23 cellular contexts compared by ENCODE assay signal in genomic region chr2:143839456-143839855, GRCh38.
DNase-seq lines count a peak whose midpoint lies in the region; FAIRE-seq and TF ChIP-seq lines count a peak whose summit lies in the region.
"Had no signal": no experiment of that assay in that cellular context is flagged by ENCODE, and none has a peak within 500 bp of the region (broad histone marks: within the 10 kb centered on the region; RNA-seq: fewer than 3 reads in every experiment).

No MANE protein-coding gene starts in this region.

- WGBS in mesendoderm (ENCODE audit: extremely low coverage, insufficient coverage, low lambda C conversion rate), result no CpG with 5 or more reads among the region's 2 CpGs
- WGBS in smooth muscle cell (ENCODE audit: low lambda C conversion rate), result 6% methylated on average over 2 of the region's 2 CpGs

- H3K4me3 ChIP-seq in mesendoderm (ENCODE audit: low read length), result no peak overlapping the region
- no peak overlapping the region for H3K4me3 ChIP-seq in smooth muscle cell
- H3K4me3 ChIP-seq: GM12878, GM23338 had no signal

- no peak overlapping the region for H3K56ac ChIP-seq in mesendoderm (ENCODE audit: low read length)

- H3K27me3 ChIP-seq in mesendoderm (ENCODE audit: insufficient read depth, low read length, poor library complexity) (no peaks in the 10 kb centered on the region), smooth muscle cell (ENCODE audit: low read depth) (no peaks in the 10 kb centered on the region)
- H3K27me3 ChIP-seq: BE2C had no signal

- H4K8ac ChIP-seq in mesendoderm (ENCODE audit: low read depth, low read length), result no peak overlapping the region

- H3K4me2 ChIP-seq in mesendoderm (ENCODE audit: low read length), result no peak overlapping the region
- H3K4me2 ChIP-seq in smooth muscle cell, result no peak overlapping the region
- H3K4me2 ChIP-seq: GM23338 had no signal

- no peak overlapping the region for H3K4ac ChIP-seq in mesendoderm (ENCODE audit: low read depth, low read length)

- no peak overlapping the region for H2BK15ac ChIP-seq in mesendoderm (replicated peaks; ENCODE audit: low read depth)

- no peak for TF ChIP-seq CTCF in smooth muscle cell (IDR thresholded peaks at IDR 0.05; ENCODE audit: borderline replicate concordance, insufficient read depth, poor library complexity, severe bottlenecking)

- H2AK5ac ChIP-seq in mesendoderm (ENCODE audit: low read length), result no peak overlapping the region

- no peak overlapping the region for H3K23ac ChIP-seq in mesendoderm (ENCODE audit: low read length)

- no peak for FAIRE-seq in HTR-8/SVneo (lab: Jason Lieb, UNC)
- FAIRE-seq: A204.1, D721Med, GM12878, GM19239, H54 had no signal

- H4K20me1 ChIP-seq in smooth muscle cell (ENCODE audit: low read depth), result no peaks in the 10 kb centered on the region

- no peak overlapping the region for H2BK5ac ChIP-seq in mesendoderm (ENCODE audit: low read length)

- no peak overlapping the region for H3K18ac ChIP-seq in mesendoderm (ENCODE audit: low read length)

- no peaks in the 10 kb centered on the region for H3K79me1 ChIP-seq in mesendoderm (ENCODE audit: low read length)

- H3K79me2 ChIP-seq in mesendoderm (ENCODE audit: control insufficient read depth, insufficient read depth, low read length), result no peaks in the 10 kb centered on the region
- no peaks in the 10 kb centered on the region for H3K79me2 ChIP-seq in smooth muscle cell (ENCODE audit: low read depth)

- no peak overlapping the region for H4K5ac ChIP-seq in mesendoderm (ENCODE audit: low read length)

- H3K36me3 ChIP-seq in mesendoderm (ENCODE audit: control insufficient read depth, insufficient read depth, low read length) (no peaks in the 10 kb centered on the region), smooth muscle cell (ENCODE audit: low read depth) (no peaks in the 10 kb centered on the region)
- H3K36me3 ChIP-seq: BE2C had no signal

- H3K9ac ChIP-seq in mesendoderm (ENCODE audit: low read length) (no peak overlapping the region), smooth muscle cell (ENCODE audit: low read depth) (no peak overlapping the region)

- no peak overlapping the region for H2BK120ac ChIP-seq in mesendoderm (ENCODE audit: low read depth, low read length)

- no peaks in the 10 kb centered on the region for H3K9me3 ChIP-seq in smooth muscle cell (replicated peaks; ENCODE audit: low read depth)
- H3K9me3 ChIP-seq: BE2C had no signal

- no peaks in the 10 kb centered on the region for H3F3A ChIP-seq in smooth muscle cell (ENCODE audit: low read depth)

- DNase-seq in ELF-1 (ENCODE audit: low read depth, low spot score) (peak; percentile 17), foreskin melanocyte (peak; percentile 29), mesendoderm (peak; percentile 28), smooth muscle cell (lab: John Stamatoyannopoulos, UW; ENCODE audit: unreplicated experiment) (no peak), NCI-H2171 treated with DMSO at 0.1 percent for 48 hours (lab: John Stamatoyannopoulos, UW) (no peak), GM19238 (ENCODE audit: insufficient read length, low spot score) (no peak), HTR-8/SVneo (ENCODE audit: insufficient read length, low spot score) (no peak), anterior cingulate cortex (lab: John Stamatoyannopoulos, UW) (no peak)
- DNase-seq: ACHN; BE2C; C1 segment of cervical spinal cord; CD4-positive, CD25-positive, alpha-beta regulatory T cell; CD8-positive, alpha-beta memory T cell; COR-L47; HCEC 1CT; KBM-7 had no signal

- no peaks in the 10 kb centered on the region for H3K4me1 ChIP-seq in mesendoderm (ENCODE audit: control insufficient read depth, low read depth, low read length)
- peaks cover 4% of the 10 kb centered on the region for H3K4me1 ChIP-seq in smooth muscle cell (ENCODE audit: low read depth)
- H3K4me1 ChIP-seq: BE2C had no signal

- H3K27ac ChIP-seq in mesendoderm (ENCODE audit: low read depth, low read length), result no peak overlapping the region
- H3K27ac ChIP-seq in smooth muscle cell (ENCODE audit: low read depth), result no peak overlapping the region
- H3K27ac ChIP-seq: HL-60 had no signal

- peak overlapping the region; percentile 36 for H2AFZ ChIP-seq in smooth muscle cell (ENCODE audit: low read depth)
- H2AFZ ChIP-seq: GM23338 had no signal

Comparison
In these comparisons a context has a peak if more than half of its experiments do, and no peak if none do; other contexts are left out.
1. DNase-seq: peak in ELF-1 (single experiment), foreskin melanocyte (single experiment) and mesendoderm (single experiment); none in smooth muscle cell (single experiment), NCI-H2171 treated with DMSO at 0.1 percent for 48 hours (single experiment), GM19238 (single experiment), HTR-8/SVneo (single experiment) and anterior cingulate cortex (0 of 58).